8 cellular contexts compared by ENCODE assay signal in genomic region chr5:157858527-157859226, GRCh38. TPM values are rescaled to one million over a fixed set of nuclear protein-coding genes. Genes with fewer than 3 reads are reported as not detected.
A peak's percentile ranks its signal among the peaks of the same experiment; 100 is the strongest.
DNase-seq lines count a peak whose midpoint lies in the region; ATAC-seq and TF ChIP-seq lines count a peak whose summit lies in the region.

CLINT1 (minus strand) TSS chr5:157859145; CDS start chr5:157858970, 175 bp downstream.

- H3K4me1 ChIP-seq in adipocyte (ENCODE audit: control insufficient read depth, insufficient read depth, low read length) (peaks cover 28% of the 10 kb centered on the region), parathyroid adenoma (peaks cover 14% of the 10 kb centered on the region), tibial artery (peaks cover 0 to 41% (median 18%) of the 10 kb centered on the region in 4 donors)

- ATAC-seq in HG02610 (IDR thresholded peaks at IDR 0.05; ENCODE audit: unreplicated experiment) (peak; percentile 60), Right ventricle myocardium superior (ENCODE audit: poor library complexity) (peak; percentile 99)

- peak within 1 kb of the TSS; percentile 67 for H3K4me2 ChIP-seq in parathyroid adenoma (ENCODE audit: low read length)

- peak within 1 kb of the TSS; percentile 78 for H3K27ac ChIP-seq in parathyroid adenoma
- peak within 1 kb of the TSS; percentile 90 for H3K27ac ChIP-seq in tibial artery

- H3K9ac ChIP-seq in adipocyte (ENCODE audit: low read length) (peak within 1 kb of the TSS; percentile 95), parathyroid adenoma (peak within 1 kb of the TSS; percentile 88)

- peaks cover 26% of the 10 kb centered on the region for H3K79me2 ChIP-seq in parathyroid adenoma

- H2AFZ ChIP-seq in parathyroid adenoma = peak within 1 kb of the TSS; percentile 86

- intact Hi-C loops in Right ventricle myocardium superior (cut with DNase I) = loop anchor here (5.0 kb wide), 2 partner anchors 59 to 89 kb away; no protein-coding TSS in a partner anchor
- intact Hi-C loops in tibial artery (cut with DNase I; ENCODE audit: low total_unique reads) = loop anchor here (5.0 kb wide), 1 partner anchor 41 kb away; no protein-coding TSS in a partner anchor

- no peaks in the 10 kb centered on the region for H3K27me3 ChIP-seq in adipocyte (replicated peaks; ENCODE audit: control insufficient read depth, insufficient read depth, low read length)
- no peaks in the 10 kb centered on the region for H3K27me3 ChIP-seq in parathyroid adenoma (ENCODE audit: control insufficient read depth, insufficient read depth, low read length)
- H3K27me3 ChIP-seq in tibial artery = no peaks in the 10 kb centered on the region

- H3K36me3 ChIP-seq in adipocyte (ENCODE audit: control insufficient read depth, insufficient read depth, low read length, severe bottlenecking) = no peaks in the 10 kb centered on the region
- no peaks in the 10 kb centered on the region for H3K36me3 ChIP-seq in parathyroid adenoma (ENCODE audit: control insufficient read depth, insufficient read depth, low read length)
- no peaks in the 10 kb centered on the region for H3K36me3 ChIP-seq in tibial artery

- H3K9me3 ChIP-seq in adipocyte (ENCODE audit: control insufficient read depth, low read length) (no peaks in the 10 kb centered on the region), parathyroid adenoma (ENCODE audit: control insufficient read depth, low read length) (no peaks in the 10 kb centered on the region), tibial artery (no peaks in the 10 kb centered on the region)

- H3K4me3 ChIP-seq in GM08714 (ENCODE audit: low read length) (peak within 1 kb of the TSS; percentile 90), adipocyte (ENCODE audit: low read length) (peak within 1 kb of the TSS; percentile 94), parathyroid adenoma (ENCODE audit: low read depth, low read length) (peak within 1 kb of the TSS; percentile 98), tibial artery (peak within 1 kb of the TSS; percentile 80 to 98)

- TF ChIP-seq CTCF in parathyroid adenoma (IDR thresholded peaks at IDR 0.05) (no peak), tibial artery (IDR thresholded peaks at IDR 0.05) (no peak)

- DNase-seq in NCI-H128 (lab: John Stamatoyannopoulos, UW; ENCODE audit: unreplicated experiment) (peak; percentile 59), T follicular helper cell (ENCODE audit: low read depth) (peak; percentile 80), adipocyte (ENCODE audit: low read depth) (peak; percentile 96), Right ventricle myocardium superior (peak; percentile 97), tibial artery (peak; percentile 90 to 94)

RNA-seq across cellular contexts. Expression of gene CLINT1, which starts in this region (rescaled TPM):
- total RNA-seq in Right ventricle myocardium superior = 55.5 TPM

Comparison
In these comparisons a context has a peak if more than half of its experiments do, and no peak if none do; other contexts are left out.
1. Peak in every context shown above with its lines: DNase-seq, ATAC-seq, H3K4me3 ChIP-seq and H3K27ac ChIP-seq.